ENCODE assay signal across 11 cellular contexts in the genomic region with DNA sequence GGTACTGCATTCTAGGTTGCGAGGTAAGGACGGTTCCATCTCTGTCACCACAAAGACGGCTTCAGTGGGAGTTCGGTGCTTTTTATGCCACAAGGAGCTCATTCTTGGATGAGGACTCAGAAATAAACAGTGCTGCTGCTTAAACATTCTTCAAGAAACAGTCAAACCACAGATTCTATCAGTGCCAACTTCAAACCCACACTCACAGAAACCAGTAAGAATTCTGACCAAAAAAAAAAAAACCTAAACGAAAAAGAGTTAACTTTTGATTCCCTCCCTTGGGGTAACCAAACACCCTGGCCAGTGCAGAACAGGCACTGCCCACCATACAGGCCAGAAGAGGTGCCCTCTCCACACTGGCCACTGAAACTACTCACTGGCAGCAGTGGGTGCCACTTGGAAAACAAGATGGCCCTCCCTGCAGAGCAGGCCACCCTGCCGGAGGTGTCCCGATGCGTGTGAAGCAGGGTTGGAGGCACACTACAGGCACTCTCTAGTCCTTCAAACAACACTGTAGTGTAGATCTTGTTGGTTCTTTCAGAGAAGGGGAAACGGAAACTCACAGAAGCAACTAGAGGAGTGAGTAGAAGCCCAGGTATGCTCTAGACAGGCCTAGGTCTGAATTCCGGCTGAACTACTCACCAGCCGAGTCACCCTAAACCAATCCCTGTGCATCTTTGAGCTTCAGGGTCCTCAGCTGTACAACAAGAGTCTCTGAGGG.
DNase-seq lines count a peak whose midpoint lies in the region; FAIRE-seq and TF ChIP-seq lines count a peak whose summit lies in the region.
"Had no signal": no experiment of that assay in that cellular context is flagged by ENCODE, and none has a peak within 500 bp of the region (broad histone marks: within the 10 kb centered on the region; RNA-seq: fewer than 3 reads in every experiment).

No MANE protein-coding gene starts in this region.

- H3K9me2 ChIP-seq in Karpas-422 (replicated peaks; ENCODE audit: insufficient read depth, low read length): no peaks in the 10 kb centered on the region

- H3K9ac ChIP-seq in Karpas-422 (ENCODE audit: low read length) (no peak overlapping the region), kidney (ENCODE audit: low read length in 2 of 2) (no peak overlapping the region)

- H3K27me3 Mint-ChIP-seq in activated T-helper 2 cell treated with anti-CD3 and anti-CD28 coated beads, Interferon-gamma antibody, Interleukin-2, Interleukin-4, amounts not matched to agents 10 μg/mL and 5 μg/mL and 100 μg/mL, durations not matched to agents 14 hours and 24 hours and 36 hours (ENCODE audit: low read depth): peaks cover 10% of the 10 kb centered on the region

- no peaks in the 10 kb centered on the region for H3K9me3 Mint-ChIP-seq in activated T-helper 2 cell treated with anti-CD3 and anti-CD28 coated beads, Interferon-gamma antibody, Interleukin-2, Interleukin-4, amounts not matched to agents 10 μg/mL and 5 μg/mL and 100 μg/mL, durations not matched to agents 14 hours and 24 hours and 36 hours
- H3K9me3 Mint-ChIP-seq: dendritic cell treated with granulocyte-macrophage colony-stimulating factor and Interleukin-4, amounts not matched to agents 40 ng/mL and 50 ng/mL, for 4 days had no signal

- intact Hi-C loops in activated T-helper 2 cell treated with anti-CD3 and anti-CD28 coated beads, Interferon-gamma antibody, Interleukin-2, Interleukin-4, amounts not matched to agents 10 μg/mL and 5 μg/mL and 100 μg/mL, durations not matched to agents 14 hours and 24 hours and 36 hours (cut with micrococcal nuclease): loop anchor here (1.0 to 5.0 kb wide), 3 partner anchors 14 to 88 kb away; a partner anchor contains a TSS
- intact Hi-C loops in kidney (cut with DNase I): no loop called here

- WGBS in tibial nerve, 2 donors: 82 to 83% methylated on average over 11 of the region's 11 CpGs

- H3K4me3 ChIP-seq in Karpas-422 (ENCODE audit: low read length) (no peak overlapping the region), kidney (ENCODE audit: low read length in 2 of 2) (no peak overlapping the region), tibial nerve (no peak overlapping the region)

- no peaks in the 10 kb centered on the region for H4K20me1 ChIP-seq in Karpas-422 (ENCODE audit: insufficient read depth, low read depth, low read length)

- H3K27ac ChIP-seq in Karpas-422 (ENCODE audit: low read length): no peak overlapping the region
- no peak overlapping the region for H3K27ac ChIP-seq in kidney (ENCODE audit: low read depth in 2 of 2, low read length in 2 of 2)
- H3K27ac ChIP-seq in tibial nerve: no peak overlapping the region

- H3K27me3 ChIP-seq in Karpas-422 (ENCODE audit: low read length): no peaks in the 10 kb centered on the region
- no peaks in the 10 kb centered on the region for H3K27me3 ChIP-seq in tibial nerve

- H2AFZ ChIP-seq in Karpas-422 (ENCODE audit: low read length): no peak overlapping the region

- H3K4me2 ChIP-seq in Karpas-422 (ENCODE audit: low read depth, low read length, poor library complexity, severe bottlenecking): no peak overlapping the region

- peak overlapping the region; percentile 6 for H3K4me3 Mint-ChIP-seq in activated T-helper 2 cell treated with anti-CD3 and anti-CD28 coated beads, Interferon-gamma antibody, Interleukin-2, Interleukin-4, amounts not matched to agents 10 μg/mL and 5 μg/mL and 100 μg/mL, durations not matched to agents 14 hours and 24 hours and 36 hours (ENCODE audit: low read depth)
- H3K4me3 Mint-ChIP-seq: dendritic cell treated with granulocyte-macrophage colony-stimulating factor and Interleukin-4, amounts not matched to agents 40 ng/mL and 50 ng/mL, for 4 days; IgD-negative memory B cell had no signal

- no peaks in the 10 kb centered on the region for H3K79me2 ChIP-seq in Karpas-422 (ENCODE audit: low read length)

- DNase-seq in AG08396 (ENCODE audit: low spot score) (peak; percentile 74), HTR-8/SVneo (ENCODE audit: insufficient read length, low spot score) (peak; percentile 27), glomerular visceral epithelial cell (ENCODE audit: extremely low spot score) (peak; percentile 84), Karpas-422 (no peak), kidney (no peak), tibial nerve (ENCODE audit: low spot score in 2 of 2) (no peak), retina (no peak)
- peak; percentile 42 for DNase-seq in activated T-helper 2 cell treated with anti-CD3 and anti-CD28 coated beads, Interferon-gamma antibody, Interleukin-2, Interleukin-4, amounts not matched to agents 10 μg/mL and 5 μg/mL and 100 μg/mL, durations not matched to agents 14 hours and 24 hours and 36 hours (ENCODE audit: low spot score)
- DNase-seq: GF-D8 had no signal

- TF ChIP-seq CTCF in kidney (IDR thresholded peaks at IDR 0.05; ENCODE audit: borderline replicate concordance, extremely low read depth, insufficient read depth): no peak
- no peak for TF ChIP-seq CTCF in tibial nerve (IDR thresholded peaks at IDR 0.05)

- H3K4me1 ChIP-seq in Karpas-422 (ENCODE audit: low read length) (no peaks in the 10 kb centered on the region), kidney (ENCODE audit: control insufficient read depth in 1 of 2, insufficient read depth in 1 of 2, low read depth in 1 of 2, low read length in 2 of 2) (no peaks in the 10 kb centered on the region), tibial nerve (peaks cover 0 to 8% (median 0%) of the 10 kb centered on the region in 4 donors)

- peaks cover 3% of the 10 kb centered on the region for H3K36me3 Mint-ChIP-seq in activated T-helper 2 cell treated with anti-CD3 and anti-CD28 coated beads, Interferon-gamma antibody, Interleukin-2, Interleukin-4, amounts not matched to agents 10 μg/mL and 5 μg/mL and 100 μg/mL, durations not matched to agents 14 hours and 24 hours and 36 hours (ENCODE audit: low read depth)
- H3K36me3 Mint-ChIP-seq: IgD-negative memory B cell had no signal

- FAIRE-seq in HTR-8/SVneo (lab: Jason Lieb, UNC) (no peak), kidney (lab: Jason Lieb, UNC) (no peak)

- H3K27ac Mint-ChIP-seq in activated T-helper 2 cell treated with anti-CD3 and anti-CD28 coated beads, Interferon-gamma antibody, Interleukin-2, Interleukin-4, amounts not matched to agents 10 μg/mL and 5 μg/mL and 100 μg/mL, durations not matched to agents 14 hours and 24 hours and 36 hours: peak overlapping the region; percentile 81
- H3K27ac Mint-ChIP-seq: dendritic cell treated with granulocyte-macrophage colony-stimulating factor and Interleukin-4, amounts not matched to agents 40 ng/mL and 50 ng/mL, for 4 days had no signal

- H3K4me1 Mint-ChIP-seq in activated T-helper 2 cell treated with anti-CD3 and anti-CD28 coated beads, Interferon-gamma antibody, Interleukin-2, Interleukin-4, amounts not matched to agents 10 μg/mL and 5 μg/mL and 100 μg/mL, durations not matched to agents 14 hours and 24 hours and 36 hours (ENCODE audit: low read depth): peaks cover 65% of the 10 kb centered on the region
- H3K4me1 Mint-ChIP-seq: IgD-negative memory B cell had no signal

- H3K36me3 ChIP-seq in Karpas-422 (ENCODE audit: insufficient read depth, low read length) (no peaks in the 10 kb centered on the region), kidney (ENCODE audit: control insufficient read depth in 1 of 2, insufficient read depth in 2 of 2, low read length in 2 of 2) (no peaks in the 10 kb centered on the region), tibial nerve (no peaks in the 10 kb centered on the region)

- TF ChIP-seq EP300 in tibial nerve (IDR thresholded peaks at IDR 0.05): no peak

- TF ChIP-seq POLR2A in tibial nerve (IDR thresholded peaks at IDR 0.05): no peak

- H3K9me3 ChIP-seq in Karpas-422 (ENCODE audit: low read length) (no peaks in the 10 kb centered on the region), kidney (ENCODE audit: control insufficient read depth in 1 of 2, low read length in 2 of 2) (no peaks in the 10 kb centered on the region), tibial nerve (no peaks in the 10 kb centered on the region)

Comparison
In these comparisons a context has a peak if more than half of its experiments do, and no peak if none do; other contexts are left out.
1. DNase-seq: peak in AG08396 (single experiment), HTR-8/SVneo (single experiment), activated T-helper 2 cell treated with anti-CD3 and anti-CD28 coated beads, Interferon-gamma antibody, Interleukin-2, Interleukin-4, amounts not matched to agents 10 μg/mL and 5 μg/mL and 100 μg/mL, durations not matched to agents 14 hours and 24 hours and 36 hours (single experiment) and glomerular visceral epithelial cell (single experiment); none in Karpas-422 (single experiment), kidney (single experiment), tibial nerve (0 of 2) and retina (single experiment).